ENCODE assay signal across 34 cellular contexts in the genomic region with DNA sequence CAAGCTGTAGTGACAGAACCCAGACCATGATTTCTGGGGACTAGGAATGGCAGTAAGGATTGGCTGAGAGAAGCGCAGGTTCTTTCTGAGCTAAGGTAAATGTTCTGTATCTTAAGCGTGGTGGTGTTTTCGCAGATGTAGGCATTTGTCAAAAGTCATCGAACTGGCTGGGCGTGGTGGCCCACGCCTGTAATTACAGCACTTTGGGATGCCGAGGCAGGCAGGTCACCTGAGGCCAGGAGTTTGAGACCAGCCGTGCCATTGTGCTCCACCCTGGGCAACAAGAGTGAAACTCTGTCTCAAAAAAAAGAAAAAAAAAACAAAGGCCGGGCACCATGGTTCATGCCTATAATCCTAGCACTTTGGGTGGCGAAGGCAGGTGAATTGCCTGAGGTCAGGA. TPM values are rescaled to one million over a fixed set of nuclear protein-coding genes. Genes with fewer than 3 reads are reported as not detected.
"Had no signal": no experiment of that assay in that cellular context is flagged by ENCODE, and none has a peak within 500 bp of the region (broad histone marks: within the 10 kb centered on the region; RNA-seq: fewer than 3 reads in every experiment).

No MANE protein-coding gene starts in this region.

- H3K4me3 ChIP-seq: adrenal gland, ascending aorta, body of pancreas, breast epithelium, cardiac muscle cell had no signal

- H3K36me3 ChIP-seq: adrenal gland, ascending aorta, brain microvascular endothelial cell, breast epithelium, cardiac muscle cell had no signal

- H3K9me3 ChIP-seq: adrenal gland, ascending aorta, body of pancreas, breast epithelium had no signal

- H3K27ac ChIP-seq: adrenal gland, ascending aorta, body of pancreas, brain microvascular endothelial cell, breast epithelium, cardiac muscle cell had no signal

- H3K27me3 ChIP-seq: adrenal gland, ascending aorta, body of pancreas, cardiac muscle cell had no signal

- ATAC-seq: activated naive CD4-positive, alpha-beta T cell treated with anti-CD3 and anti-CD28 coated beads, Interleukin-2, amount 50 U/mL, for 72 hours; activated naive CD8-positive, alpha-beta T cell treated with anti-CD3 and anti-CD28 coated beads, Interleukin-2, amount 50 U/mL, for 24 hours; activated T-cell treated with anti-CD3 and anti-CD28 coated beads, Interleukin-2, amount 50 U/mL, for 4 hours; activated T-cell treated with anti-CD3 and anti-CD28 coated beads, Interleukin-2, amount 50 U/mL, for 72 hours; activated T-helper 17 cell treated with anti-CD3 and anti-CD28 coated beads, Interleukin-2, amount 50 U/mL, for 72 hours; body of pancreas had no signal

- DNase-seq: activated effector memory CD4-positive, alpha-beta T cell treated with anti-CD3 and anti-CD28 coated beads, Interleukin-2, amount 50 U/mL, for 16 hours; activated effector memory CD4-positive, alpha-beta T cell treated with Interleukin-2 at 50 U/mL for 16 hours; activated gamma-delta T cell; activated gamma-delta T cell treated with Interleukin-2 at 50 U/mL for 16 hours; activated naive CD4-positive, alpha-beta T cell; activated naive CD4-positive, alpha-beta T cell treated with anti-CD3 and anti-CD28 coated beads for 36 hours; activated naive CD4-positive, alpha-beta T cell treated with anti-CD3 and anti-CD28 coated beads, Interleukin-2, amount 10 ng/mL, durations not matched to agents 7 days and 5 days; activated naive CD4-positive, alpha-beta T cell treated with anti-CD3 and anti-CD28 coated beads, Interleukin-2, amount 50 U/mL, for 16 hours; activated naive CD4-positive, alpha-beta T cell treated with Interleukin-2 at 50 U/mL for 16 hours; activated naive CD8-positive, alpha-beta T cell treated with anti-CD3 and anti-CD28 coated beads for 36 hours; activated naive CD8-positive, alpha-beta T cell treated with anti-CD3 and anti-CD28 coated beads, Interleukin-2, amount 10 ng/mL, durations not matched to agents 7 days and 5 days; activated naive CD8-positive, alpha-beta T cell treated with anti-CD3 and anti-CD28 coated beads, Interleukin-2, amount 50 U/mL, for 24 hours; activated T-cell treated with anti-CD3 and anti-CD28 coated beads, Interleukin-2, amount 50 U/mL, for 1 hour; activated T-cell treated with anti-CD3 and anti-CD28 coated beads, Interleukin-2, amount 50 U/mL, for 24 hours; activated T-cell treated with anti-CD3 and anti-CD28 coated beads, Interleukin-2, amount 50 U/mL, for 4 hours; activated T-cell treated with anti-CD3 and anti-CD28 coated beads, Interleukin-2, amount 50 U/mL, for 48 hours; activated T-cell treated with anti-CD3 and anti-CD28 coated beads, Interleukin-2, amount 50 U/mL, for 72 hours; adrenal gland; amniotic stem cell; amygdala; anterior cingulate cortex; aorta; body of pancreas; brain microvascular endothelial cell; caudate nucleus; central memory CD4-positive, alpha-beta T cell; cerebellar nuclear complex had no signal

- H3K4me1 ChIP-seq: adrenal gland, ascending aorta, body of pancreas, breast epithelium had no signal

RNA-seq across cellular contexts. Expression of a gene that starts 40.7 kb away (rescaled TPM):
- total RNA-seq: activated naive CD4-positive, alpha-beta T cell treated with anti-CD3 and anti-CD28 coated beads for 36 hours; activated naive CD4-positive, alpha-beta T cell treated with anti-CD3 and anti-CD28 coated beads, Interleukin-2, amount 50 U/mL, for 72 hours; activated naive CD8-positive, alpha-beta T cell treated with anti-CD3 and anti-CD28 coated beads for 36 hours; activated naive CD8-positive, alpha-beta T cell treated with anti-CD3 and anti-CD28 coated beads, Interleukin-2, amount 10 ng/mL, durations not matched to agents 7 days and 5 days; activated T-cell treated with anti-CD3 and anti-CD28 coated beads, Interleukin-2, amount 50 U/mL, for 4 hours; activated T-helper 1 cell treated with anti-CD3 and anti-CD28 coated beads, Interleukin-12 subunit alpha, Interleukin-12 subunit beta, Interleukin-2, Interleukin-4 antibody, amounts not matched to agents 30 ng/mL and 10 ng/mL and 1 ng/mL, durations not matched to agents 14 hours and 24 hours and 36 hours; activated T-helper 2 cell treated with anti-CD3 and anti-CD28 coated beads, Interferon-gamma antibody, Interleukin-2, Interleukin-4, amounts not matched to agents 10 μg/mL and 5 μg/mL and 100 μg/mL, durations not matched to agents 14 hours and 24 hours and 36 hours had no signal
